1 cellular context compared by ENCODE assay signal in genomic region chr15:51561271-51561670, GRCh38.
TF ChIP-seq lines count a peak whose summit lies in the region.

No MANE protein-coding gene starts in this region.

TF ChIP-seq in K562, 482 proteins besides CTCF, POLR2A, EP300 and RAD21:
- TF ChIP-seq ZNF282 (CRISPR knock-in tag; IDR thresholded peaks at IDR 0.05): no peak
- no peak for TF ChIP-seq MLX (CRISPR knock-in tag; conservative IDR thresholded peaks at IDR 0.05)
- no peak for TF ChIP-seq TRIM28 (IDR thresholded peaks at IDR 0.05)
- TF ChIP-seq ZNF695 (CRISPR knock-in tag; IDR thresholded peaks at IDR 0.05): no peak
- TF ChIP-seq LCOR (CRISPR knock-in tag; IDR thresholded peaks at IDR 0.05): no peak
- TF ChIP-seq CGGBP1 (CRISPR knock-in tag; IDR thresholded peaks at IDR 0.05): no peak
- TF ChIP-seq TCF7 (IDR thresholded peaks at IDR 0.05; ENCODE audit: borderline replicate concordance): no peak
